ENCODE assay signal across 13 cellular contexts in genomic region chr13:40961826-40962225, GRCh38. TPM values are rescaled to one million over a fixed set of nuclear protein-coding genes. Genes with fewer than 3 reads are reported as not detected.
A peak's percentile ranks its signal among the peaks of the same experiment; 100 is the strongest.
DNase-seq lines count a peak whose midpoint lies in the region; ATAC-seq and TF ChIP-seq lines count a peak whose summit lies in the region.
"Had no signal": no experiment of that assay in that cellular context is flagged by ENCODE, and none has a peak within 500 bp of the region (broad histone marks: within the 10 kb centered on the region; RNA-seq: fewer than 3 reads in every experiment).

No MANE protein-coding gene starts in this region.

- peaks cover 32% of the 10 kb centered on the region for H3K4me1 Mint-ChIP-seq in Caco-2 (ENCODE audit: low read depth, unreplicated experiment)
- peaks cover 80% of the 10 kb centered on the region for H3K4me1 Mint-ChIP-seq in activated CD8-positive, alpha-beta T cell treated with anti-CD3 and anti-CD28 coated beads for 36 hours (ENCODE audit: low read depth)
- peaks cover 47 to 88% (median 84%) of the 10 kb centered on the region in 4 donors for H3K4me1 Mint-ChIP-seq in naive thymus-derived CD8-positive, alpha-beta T cell

- H3K36me3 Mint-ChIP-seq in Caco-2 (ENCODE audit: insufficient read depth, unreplicated experiment) = peaks cover 51% of the 10 kb centered on the region
- peaks cover 44% of the 10 kb centered on the region for H3K36me3 Mint-ChIP-seq in activated CD8-positive, alpha-beta T cell treated with anti-CD3 and anti-CD28 coated beads for 36 hours (ENCODE audit: low read depth)
- H3K36me3 Mint-ChIP-seq in naive thymus-derived CD8-positive, alpha-beta T cell = peaks cover 9 to 54% (median 17%) of the 10 kb centered on the region in 3 donors

- no peaks in the 10 kb centered on the region for H3K27me3 ChIP-seq in BLaER1 treated with 17β-estradiol and CSF1 and Interleukin-3, amounts not matched to agents 10 nM and 100 nM
- no peaks in the 10 kb centered on the region for H3K27me3 ChIP-seq in Caco-2 (replicated peaks; ENCODE audit: control insufficient read depth, insufficient read depth, low read length)
- H3K27me3 ChIP-seq: BE2C had no signal

- no peaks in the 10 kb centered on the region for H3K27me3 Mint-ChIP-seq in Caco-2 (ENCODE audit: insufficient read depth, unreplicated experiment)
- no peaks in the 10 kb centered on the region for H3K27me3 Mint-ChIP-seq in activated CD8-positive, alpha-beta T cell treated with anti-CD3 and anti-CD28 coated beads for 36 hours
- no peaks in the 10 kb centered on the region for H3K27me3 Mint-ChIP-seq in naive thymus-derived CD8-positive, alpha-beta T cell

- H3K27ac ChIP-seq in BLaER1 treated with 17β-estradiol and CSF1 and Interleukin-3, amounts not matched to agents 10 nM and 100 nM = peak overlapping the region; percentile 67 to 89 (median 81)

- no peaks in the 10 kb centered on the region for H3K9me3 Mint-ChIP-seq in Caco-2 (ENCODE audit: unreplicated experiment)
- H3K9me3 Mint-ChIP-seq in activated CD8-positive, alpha-beta T cell treated with anti-CD3 and anti-CD28 coated beads for 36 hours = peaks cover 3% of the 10 kb centered on the region
- no peaks in the 10 kb centered on the region for H3K9me3 Mint-ChIP-seq in naive thymus-derived CD8-positive, alpha-beta T cell

- CTCF ChIA-PET in Caco-2 (lab: Charles Lee) = interaction anchor here (0.6 kb wide), 1 partner anchor 40 kb away, joined by 3 read pairs; no protein-coding TSS in a partner anchor
- CTCF ChIA-PET in activated CD8-positive, alpha-beta T cell treated with anti-CD3 and anti-CD28 coated beads for 36 hours (lab: Charles Lee) = interaction anchor here (0.8 to 1.4 kb wide), 5 partner anchors 12 to 31 kb away, joined by 3 to 4 read pairs (median 4); no protein-coding TSS in a partner anchor

- no peak for DNase-seq in Caco-2
- DNase-seq in activated CD8-positive, alpha-beta T cell treated with anti-CD3 and anti-CD28 coated beads for 36 hours = no peak
- DNase-seq in naive thymus-derived CD8-positive, alpha-beta T cell = no peak
- no peak for DNase-seq in ureter (ENCODE audit: low spot score)
- no peak for DNase-seq in HuH-7.5 (ENCODE audit: low spot score)
- no peak for DNase-seq in GM20000 (ENCODE audit: low spot score)
- DNase-seq: anterior cingulate cortex; BE2C; NCI-H1694 treated with DMSO at 0.1 percent for 48 hours; NCI-H524 treated with DMSO at 0.1 percent for 48 hours; stimulated activated CD4-positive, alpha-beta T cell treated with anti-CD3 and anti-CD28 coated beads, Interleukin-12 subunit alpha, Interleukin-12 subunit beta, amount 100 ng/mL, for 4 hours had no signal

- BruUV-seq in Caco-2 (replicated peaks; lab: Mats Ljungman, UMichigan) = no TSS peak

- H3K27ac Mint-ChIP-seq in Caco-2 (ENCODE audit: unreplicated experiment) = peak overlapping the region; percentile 62
- peak overlapping the region; percentile 75 for H3K27ac Mint-ChIP-seq in activated CD8-positive, alpha-beta T cell treated with anti-CD3 and anti-CD28 coated beads for 36 hours
- H3K27ac Mint-ChIP-seq in naive thymus-derived CD8-positive, alpha-beta T cell = peak overlapping the region; percentile 9 to 96 (median 48)

- peak overlapping the region; percentile 63 to 99 (median 90) for H3K4me2 ChIP-seq in BLaER1 treated with 17β-estradiol and CSF1 and Interleukin-3, amounts not matched to agents 10 nM and 100 nM

- POLR2A ChIA-PET in Caco-2 (lab: Charles Lee) = no interaction called here
- POLR2A ChIA-PET in activated CD8-positive, alpha-beta T cell treated with anti-CD3 and anti-CD28 coated beads for 36 hours (lab: Charles Lee) = interaction anchor here (0.7 to 1.6 kb wide), 6 partner anchors 18 to 174 kb away, joined by 3 read pairs; no protein-coding TSS in a partner anchor
- POLR2A ChIA-PET in naive thymus-derived CD8-positive, alpha-beta T cell (lab: Charles Lee) = interaction anchor here (0.6 kb wide), 1 partner anchor 29 kb away, joined by 3 read pairs; no protein-coding TSS in a partner anchor

- peaks cover 28 to 96% (median 95%) of the 10 kb centered on the region in 11 experiments; a peak in 21 of 22 replicates for H4K20me1 ChIP-seq in BLaER1 treated with 17β-estradiol and CSF1 and Interleukin-3, amounts not matched to agents 10 nM and 100 nM

- H3K9me3 ChIP-seq in BLaER1 treated with 17β-estradiol and CSF1 and Interleukin-3, amounts not matched to agents 10 nM and 100 nM (replicated peaks in 1 of 11) = peaks cover 0 to 16% (median 7%) of the 10 kb centered on the region in 11 experiments; a peak in 9 of 22 replicates
- no peaks in the 10 kb centered on the region for H3K9me3 ChIP-seq in Caco-2
- H3K9me3 ChIP-seq: BE2C had no signal

- peak overlapping the region in 7 of 10 experiments; percentile 31 to 50 (median 43); a peak in 12 of 20 replicates for H3K4me3 ChIP-seq in BLaER1 treated with 17β-estradiol and CSF1 and Interleukin-3, amounts not matched to agents 10 nM and 100 nM
- H3K4me3 ChIP-seq in Caco-2 (ENCODE audit: low read depth, low read length) = no peak overlapping the region

- peaks cover 42 to 94% (median 72%) of the 10 kb centered on the region in 11 experiments for H3K36me3 ChIP-seq in BLaER1 treated with 17β-estradiol and CSF1 and Interleukin-3, amounts not matched to agents 10 nM and 100 nM
- no peaks in the 10 kb centered on the region; the same call in none of the 2 replicates for H3K36me3 ChIP-seq in Caco-2 (ENCODE audit: control insufficient read depth, insufficient read depth, low read length)
- H3K36me3 ChIP-seq: BE2C had no signal

- H3K4me3 Mint-ChIP-seq in Caco-2 (ENCODE audit: unreplicated experiment) = no peak overlapping the region
- peak overlapping the region; percentile 8 for H3K4me3 Mint-ChIP-seq in activated CD8-positive, alpha-beta T cell treated with anti-CD3 and anti-CD28 coated beads for 36 hours
- peak overlapping the region; percentile 9 to 71 (median 60) for H3K4me3 Mint-ChIP-seq in naive thymus-derived CD8-positive, alpha-beta T cell

- H3K9ac ChIP-seq in BLaER1 treated with 17β-estradiol and CSF1 and Interleukin-3, amounts not matched to agents 10 nM and 100 nM = peak overlapping the region; percentile 64 to 81 (median 75)

- peak; percentile 25 for ATAC-seq in activated CD8-positive, alpha-beta T cell treated with anti-CD3 and anti-CD28 coated beads for 36 hours
- peak in 1 of 2 donors; percentile 33 for ATAC-seq in naive thymus-derived CD8-positive, alpha-beta T cell
- no peak for ATAC-seq in GM21825 (IDR thresholded peaks at IDR 0.05; ENCODE audit: unreplicated experiment)

- intact Hi-C loops in Caco-2 (cut with micrococcal nuclease; ENCODE audit: unreplicated experiment) = no loop called here
- intact Hi-C loops in activated CD8-positive, alpha-beta T cell treated with anti-CD3 and anti-CD28 coated beads for 36 hours (cut with micrococcal nuclease) = loop anchor here (10.0 kb wide), 1 partner anchor 53 kb away; the partner anchor contains the start of gene ELF1

- no peak for TF ChIP-seq CTCF in Caco-2 (IDR thresholded peaks at IDR 0.05; ENCODE audit: insufficient read depth in 1 of 2, low read depth in 1 of 2, low read length in 1 of 2, severe bottlenecking in 1 of 2, unreplicated experiment in 1 of 2)
- TF ChIP-seq CTCF in activated CD8-positive, alpha-beta T cell treated with anti-CD3 and anti-CD28 coated beads for 36 hours (IDR thresholded peaks at IDR 0.05) = no peak
- TF ChIP-seq CTCF in GM20000 (IDR thresholded peaks at IDR 0.05; ENCODE audit: extremely low read depth, missing control alignments) = no peak

- peaks cover 56 to 80% (median 65%) of the 10 kb centered on the region in 10 experiments for H3K4me1 ChIP-seq in BLaER1 treated with 17β-estradiol and CSF1 and Interleukin-3, amounts not matched to agents 10 nM and 100 nM
- H3K4me1 ChIP-seq in Caco-2 = peaks cover 22% of the 10 kb centered on the region
- H3K4me1 ChIP-seq: BE2C had no signal

RNA-seq across cellular contexts. Expression of gene ELF1, which starts 57.3 kb away (rescaled TPM):
- total RNA-seq in Caco-2 (2022) (108 and 116 TPM in 2 replicates), ureter (124 TPM)
- 10 to 100 TPM; 85.2 to 88.2 TPM for total RNA-seq in activated CD8-positive, alpha-beta T cell treated with anti-CD3 and anti-CD28 coated beads for 36 hours
- 100 to 1,000 TPM; 184 to 200 TPM for total RNA-seq in naive thymus-derived CD8-positive, alpha-beta T cell
- 100 to 1,000 TPM; 127 to 155 (median 130) TPM for polyA plus RNA-seq in naive thymus-derived CD8-positive, alpha-beta T cell
